In the genomic region with DNA sequence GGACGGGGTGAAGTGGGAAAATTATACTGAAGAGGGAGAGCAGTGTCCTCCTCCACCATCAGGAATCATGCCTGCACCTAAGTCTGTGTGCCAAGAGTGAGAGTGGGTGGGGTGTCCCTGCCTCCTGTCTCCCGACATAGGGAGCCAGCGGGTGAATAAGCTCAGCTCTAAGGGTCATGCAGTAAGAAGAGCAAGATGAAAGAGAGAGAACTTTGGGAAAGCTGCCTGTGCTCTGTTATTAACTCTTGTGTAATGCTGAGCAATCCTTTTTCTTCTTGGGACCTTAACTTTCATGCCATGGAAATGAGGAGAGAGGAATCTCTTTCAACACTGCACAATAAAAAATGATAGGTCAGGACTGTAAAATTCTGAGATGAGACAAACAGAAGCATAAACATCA, we compare ENCODE assay signal across 31 cellular contexts. TPM values are rescaled to one million over a fixed set of nuclear protein-coding genes. Genes with fewer than 3 reads are reported as not detected.
"Had no signal": no experiment of that assay in that cellular context is flagged by ENCODE, and none has a peak within 500 bp of the region (broad histone marks: within the 10 kb centered on the region; RNA-seq: fewer than 3 reads in every experiment).

No MANE protein-coding gene starts in this region.

- H2AFZ ChIP-seq: parathyroid adenoma had no signal

- H3K27ac ChIP-seq: body of pancreas, cardiac muscle cell, esophagus squamous epithelium, heart left ventricle, neutrophil, parathyroid adenoma, stomach, suprapubic skin, tibial nerve had no signal

- H3K36me3 ChIP-seq: cardiac muscle cell, esophagus squamous epithelium, heart left ventricle, neutrophil, stomach, suprapubic skin, tibial nerve had no signal

- H3K4me1 ChIP-seq: parathyroid adenoma, suprapubic skin had no signal

- FAIRE-seq: frontal cortex, islet of Langerhans, small intestine, TTC549 had no signal

- ATAC-seq: activated CD4-positive, alpha-beta T cell treated with anti-CD3 and anti-CD28 coated beads for 36 hours; activated T-cell treated with anti-CD3 and anti-CD28 coated beads, Interleukin-2, amount 50 U/mL, for 4 hours; body of pancreas; heart left ventricle; right cardiac atrium; stimulated activated memory B cell treated with anti-CD40 and anti-IgM and Interleukin-4, amounts not matched to agents 10 μg/mL and 1 μg/mL and 100 μg/mL, for 72 hours had no signal

- DNase-seq: activated CD4-positive, alpha-beta T cell treated with anti-CD3 and anti-CD28 coated beads for 36 hours; activated CD4-positive, alpha-beta T cell treated with anti-CD3 and anti-CD28 coated beads, Interleukin-2, amount 50 U/mL, for 4 hours; activated CD8-positive, alpha-beta memory T cell treated with anti-CD3 and anti-CD28 coated beads, Interleukin-2, amount 50 U/mL, for 48 hours; activated naive CD4-positive, alpha-beta T cell; activated naive CD8-positive, alpha-beta T cell treated with anti-CD3 and anti-CD28 coated beads, Interleukin-2, amount 10 ng/mL, durations not matched to agents 7 days and 5 days; activated T-cell treated with anti-CD3 and anti-CD28 coated beads, Interleukin-2, amount 50 U/mL, for 4 hours; body of pancreas; cortex of kidney; endodermal cell; esophagus squamous epithelium; heart left ventricle; small intestine; stimulated activated CD4-positive, alpha-beta T cell treated with anti-CD3 and anti-CD28 coated beads, Interleukin-15, amount 100 ng/mL, for 24 hours; stomach; T-helper 1 cell had no signal

- H3K9ac ChIP-seq: parathyroid adenoma had no signal

- H3K79me2 ChIP-seq: parathyroid adenoma had no signal

- H3K4me3 ChIP-seq: body of pancreas, cardiac muscle cell, esophagus squamous epithelium, heart left ventricle, stomach, suprapubic skin, tibial nerve had no signal

- H3K27me3 ChIP-seq: body of pancreas, esophagus squamous epithelium, heart left ventricle, neutrophil, stomach, suprapubic skin, tibial nerve had no signal

- H3K9me3 ChIP-seq: body of pancreas, esophagus squamous epithelium, heart left ventricle, neutrophil, stomach, suprapubic skin, tibial nerve had no signal

RNA-seq across cellular contexts. Expression of a gene that starts 25.2 kb away (rescaled TPM):
- total RNA-seq: activated CD4-positive, alpha-beta T cell treated with anti-CD3 and anti-CD28 coated beads for 36 hours; activated CD8-positive, alpha-beta memory T cell treated with anti-CD3 and anti-CD28 coated beads for 36 hours; activated naive CD8-positive, alpha-beta T cell treated with anti-CD3 and anti-CD28 coated beads, Interleukin-2, amount 10 ng/mL, durations not matched to agents 7 days and 5 days; activated T-cell treated with anti-CD3 and anti-CD28 coated beads, Interleukin-2, amount 50 U/mL, for 4 hours; activated T-helper 2 cell treated with anti-CD3 and anti-CD28 coated beads, Interferon-gamma antibody, Interleukin-2, Interleukin-4, amounts not matched to agents 10 μg/mL and 5 μg/mL and 100 μg/mL, durations not matched to agents 14 hours and 24 hours and 36 hours; body of pancreas; cardiac muscle cell; cerebellum; endodermal cell; esophagus squamous epithelium; frontal cortex; heart left ventricle; liver; pulmonary artery endothelial cell; right cardiac atrium; stomach; suprapubic skin; tibial nerve; urinary bladder had no signal
- polyA plus RNA-seq: cardiac muscle cell, heart left ventricle, liver, right cardiac atrium, small intestine, stomach, urinary bladder had no signal

RNA-seq across cellular contexts. Expression of a gene that starts 44.8 kb away (rescaled TPM):
- total RNA-seq: activated CD4-positive, alpha-beta T cell treated with anti-CD3 and anti-CD28 coated beads for 36 hours; activated CD8-positive, alpha-beta memory T cell treated with anti-CD3 and anti-CD28 coated beads for 36 hours; activated naive CD8-positive, alpha-beta T cell treated with anti-CD3 and anti-CD28 coated beads, Interleukin-2, amount 10 ng/mL, durations not matched to agents 7 days and 5 days; activated T-cell treated with anti-CD3 and anti-CD28 coated beads, Interleukin-2, amount 50 U/mL, for 4 hours; activated T-helper 2 cell treated with anti-CD3 and anti-CD28 coated beads, Interferon-gamma antibody, Interleukin-2, Interleukin-4, amounts not matched to agents 10 μg/mL and 5 μg/mL and 100 μg/mL, durations not matched to agents 14 hours and 24 hours and 36 hours; body of pancreas; cardiac muscle cell; endodermal cell; esophagus squamous epithelium; frontal cortex; heart left ventricle; pulmonary artery endothelial cell; right cardiac atrium; suprapubic skin; tibial nerve; urinary bladder had no signal
- polyA plus RNA-seq: cardiac muscle cell, heart left ventricle, liver, right cardiac atrium, small intestine, stomach, urinary bladder had no signal
